In genomic region chr20:61260905-61261304, GRCh38 we compare ENCODE assay signal across 1 cellular context.
TF ChIP-seq lines count a peak whose summit lies in the region.

No MANE protein-coding gene starts in this region.

TF ChIP-seq in GM23338, 12 proteins besides CTCF, POLR2A, EP300 and RAD21 (continued from another document):
- TF ChIP-seq, protein P1, sequence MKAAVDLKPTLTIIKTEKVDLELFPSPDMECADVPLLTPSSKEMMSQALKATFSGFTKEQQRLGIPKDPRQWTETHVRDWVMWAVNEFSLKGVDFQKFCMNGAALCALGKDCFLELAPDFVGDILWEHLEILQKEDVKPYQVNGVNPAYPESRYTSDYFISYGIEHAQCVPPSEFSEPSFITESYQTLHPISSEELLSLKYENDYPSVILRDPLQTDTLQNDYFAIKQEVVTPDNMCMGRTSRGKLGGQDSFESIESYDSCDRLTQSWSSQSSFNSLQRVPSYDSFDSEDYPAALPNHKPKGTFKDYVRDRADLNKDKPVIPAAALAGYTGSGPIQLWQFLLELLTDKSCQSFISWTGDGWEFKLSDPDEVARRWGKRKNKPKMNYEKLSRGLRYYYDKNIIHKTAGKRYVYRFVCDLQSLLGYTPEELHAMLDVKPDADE (IDR thresholded peaks at IDR 0.05), result no peak
- TF ChIP-seq ZNF331 (CRISPR knock-in tag; IDR thresholded peaks at IDR 0.05; ENCODE audit: low read depth) (no peak), ZNF114 (CRISPR knock-in tag; IDR thresholded peaks at IDR 0.05) (no peak), JUNB (IDR thresholded peaks at IDR 0.05; ENCODE audit: unreplicated experiment) (no peak), ZNF462 (CRISPR knock-in tag; IDR thresholded peaks at IDR 0.05) (no peak), CREB1 (CRISPR knock-in tag; IDR thresholded peaks at IDR 0.05; ENCODE audit: low read depth) (no peak)
